In the genomic region with DNA sequence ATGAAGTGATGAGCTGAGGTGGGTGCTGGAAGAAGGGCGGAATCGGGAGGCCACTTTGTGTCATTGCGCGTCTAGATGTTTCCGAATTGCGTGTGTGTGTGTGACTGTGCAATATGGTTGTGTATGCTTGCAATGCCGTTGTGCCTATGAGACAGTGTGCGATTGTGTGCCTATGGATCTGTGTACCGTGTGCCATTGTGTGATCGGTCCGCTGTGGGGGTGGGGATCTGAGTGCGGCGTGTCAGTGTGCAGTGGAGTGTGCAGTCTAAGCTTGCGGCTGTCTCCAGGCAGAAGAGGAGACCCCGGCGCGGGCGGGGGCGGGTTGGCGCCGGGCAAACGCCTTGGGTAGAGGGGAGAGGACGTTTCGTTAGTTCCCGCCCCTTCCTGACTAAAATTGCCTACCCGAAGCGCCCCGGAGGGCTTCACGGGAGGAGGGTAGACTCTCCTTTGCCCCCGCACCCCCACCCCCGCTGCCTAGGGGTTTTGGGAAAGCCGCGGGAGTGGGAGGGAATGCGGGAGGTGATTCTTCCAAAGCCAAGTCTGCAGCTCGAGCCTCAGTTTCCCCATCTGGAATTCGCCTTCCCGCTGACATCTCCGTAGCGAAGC, we compare ENCODE assay signal across 2 cellular contexts.
TF ChIP-seq lines count a peak whose summit lies in the region.

No MANE protein-coding gene starts in this region.

TF ChIP-seq in liver, 16 proteins besides CTCF, POLR2A, EP300 and RAD21:
- no peak for TF ChIP-seq SP1 (IDR thresholded peaks at IDR 0.05)
- TF ChIP-seq HNF4A (conservative IDR thresholded peaks at IDR 0.05) = no peak
- TF ChIP-seq FOXA1 (IDR thresholded peaks at IDR 0.05) = no peak
- no peak for TF ChIP-seq GABPA (IDR thresholded peaks at IDR 0.05 in 1 of 2, conservative IDR thresholded peaks at IDR 0.05 in 1 of 2)
- no peak for TF ChIP-seq EGR1 (IDR thresholded peaks at IDR 0.05; ENCODE audit: low read depth in 2 of 2)
- TF ChIP-seq TAF1 (conservative IDR thresholded peaks at IDR 0.05) = no peak
- TF ChIP-seq, protein P1, sequence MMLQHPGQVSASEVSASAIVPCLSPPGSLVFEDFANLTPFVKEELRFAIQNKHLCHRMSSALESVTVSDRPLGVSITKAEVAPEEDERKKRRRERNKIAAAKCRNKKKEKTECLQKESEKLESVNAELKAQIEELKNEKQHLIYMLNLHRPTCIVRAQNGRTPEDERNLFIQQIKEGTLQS (IDR thresholded peaks at IDR 0.05) = no peak
- TF ChIP-seq FOXA2 (IDR thresholded peaks at IDR 0.05) = no peak
- TF ChIP-seq NR2F2 (IDR thresholded peaks at IDR 0.05) = no peak
- TF ChIP-seq HNF4G (IDR thresholded peaks at IDR 0.05) = no peak
- TF ChIP-seq JUND (IDR thresholded peaks at IDR 0.05) = no peak
- no peak for TF ChIP-seq YY1 (IDR thresholded peaks at IDR 0.05)

TF ChIP-seq in HepG2, 621 proteins besides CTCF, POLR2A, EP300 and RAD21:
- TF ChIP-seq ATF4 (CRISPR knock-in tag; IDR thresholded peaks at IDR 0.05) = no peak
- TF ChIP-seq ZBTB33 (CRISPR knock-in tag; IDR thresholded peaks at IDR 0.05) = no peak
- TF ChIP-seq, protein P2, sequence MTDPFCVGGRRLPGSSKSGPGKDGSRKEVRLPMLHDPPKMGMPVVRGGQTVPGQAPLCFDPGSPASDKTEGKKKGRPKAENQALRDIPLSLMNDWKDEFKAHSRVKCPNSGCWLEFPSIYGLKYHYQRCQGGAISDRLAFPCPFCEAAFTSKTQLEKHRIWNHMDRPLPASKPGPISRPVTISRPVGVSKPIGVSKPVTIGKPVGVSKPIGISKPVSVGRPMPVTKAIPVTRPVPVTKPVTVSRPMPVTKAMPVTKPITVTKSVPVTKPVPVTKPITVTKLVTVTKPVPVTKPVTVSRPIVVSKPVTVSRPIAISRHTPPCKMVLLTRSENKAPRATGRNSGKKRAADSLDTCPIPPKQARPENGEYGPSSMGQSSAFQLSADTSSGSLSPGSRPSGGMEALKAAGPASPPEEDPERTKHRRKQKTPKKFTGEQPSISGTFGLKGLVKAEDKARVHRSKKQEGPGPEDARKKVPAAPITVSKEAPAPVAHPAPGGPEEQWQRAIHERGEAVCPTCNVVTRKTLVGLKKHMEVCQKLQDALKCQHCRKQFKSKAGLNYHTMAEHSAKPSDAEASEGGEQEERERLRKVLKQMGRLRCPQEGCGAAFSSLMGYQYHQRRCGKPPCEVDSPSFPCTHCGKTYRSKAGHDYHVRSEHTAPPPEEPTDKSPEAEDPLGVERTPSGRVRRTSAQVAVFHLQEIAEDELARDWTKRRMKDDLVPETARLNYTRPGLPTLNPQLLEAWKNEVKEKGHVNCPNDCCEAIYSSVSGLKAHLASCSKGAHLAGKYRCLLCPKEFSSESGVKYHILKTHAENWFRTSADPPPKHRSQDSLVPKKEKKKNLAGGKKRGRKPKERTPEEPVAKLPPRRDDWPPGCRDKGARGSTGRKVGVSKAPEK (CRISPR knock-in tag; IDR thresholded peaks at IDR 0.05; ENCODE audit: borderline replicate concordance) = no peak
- no peak for TF ChIP-seq ZNF772 (CRISPR knock-in tag; IDR thresholded peaks at IDR 0.05)
- TF ChIP-seq GATA4 (IDR thresholded peaks at IDR 0.05; ENCODE audit: borderline replicate concordance, low read depth) = no peak
- no peak for TF ChIP-seq FOXC1 (CRISPR knock-in tag; IDR thresholded peaks at IDR 0.05; ENCODE audit: borderline replicate concordance)
- TF ChIP-seq MTA1 (CRISPR knock-in tag; IDR thresholded peaks at IDR 0.05; ENCODE audit: borderline replicate concordance) = no peak
- no peak for TF ChIP-seq TEAD2 (CRISPR knock-in tag; IDR thresholded peaks at IDR 0.05)
- no peak for TF ChIP-seq ZNF740 (CRISPR knock-in tag; IDR thresholded peaks at IDR 0.05)
- no peak for TF ChIP-seq ZGPAT (CRISPR knock-in tag; IDR thresholded peaks at IDR 0.05)
- TF ChIP-seq, protein P3, sequence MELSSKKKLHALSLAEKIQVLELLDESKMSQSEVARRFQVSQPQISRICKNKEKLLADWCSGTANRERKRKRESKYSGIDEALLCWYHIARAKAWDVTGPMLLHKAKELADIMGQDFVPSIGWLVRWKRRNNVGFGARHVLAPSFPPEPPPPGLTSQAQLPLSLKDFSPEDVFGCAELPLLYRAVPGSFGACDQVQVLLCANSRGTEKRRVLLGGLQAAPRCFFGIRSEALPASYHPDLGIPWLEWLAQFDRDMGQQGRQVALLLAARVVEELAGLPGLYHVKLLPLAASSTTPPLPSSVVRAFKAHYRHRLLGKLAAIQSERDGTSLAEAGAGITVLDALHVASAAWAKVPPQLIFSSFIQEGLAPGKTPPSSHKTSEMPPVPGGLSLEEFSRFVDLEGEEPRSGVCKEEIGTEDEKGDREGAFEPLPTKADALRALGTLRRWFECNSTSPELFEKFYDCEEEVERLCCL (CRISPR knock-in tag; IDR thresholded peaks at IDR 0.05; ENCODE audit: borderline replicate concordance) = no peak
- TF ChIP-seq, protein P4, sequence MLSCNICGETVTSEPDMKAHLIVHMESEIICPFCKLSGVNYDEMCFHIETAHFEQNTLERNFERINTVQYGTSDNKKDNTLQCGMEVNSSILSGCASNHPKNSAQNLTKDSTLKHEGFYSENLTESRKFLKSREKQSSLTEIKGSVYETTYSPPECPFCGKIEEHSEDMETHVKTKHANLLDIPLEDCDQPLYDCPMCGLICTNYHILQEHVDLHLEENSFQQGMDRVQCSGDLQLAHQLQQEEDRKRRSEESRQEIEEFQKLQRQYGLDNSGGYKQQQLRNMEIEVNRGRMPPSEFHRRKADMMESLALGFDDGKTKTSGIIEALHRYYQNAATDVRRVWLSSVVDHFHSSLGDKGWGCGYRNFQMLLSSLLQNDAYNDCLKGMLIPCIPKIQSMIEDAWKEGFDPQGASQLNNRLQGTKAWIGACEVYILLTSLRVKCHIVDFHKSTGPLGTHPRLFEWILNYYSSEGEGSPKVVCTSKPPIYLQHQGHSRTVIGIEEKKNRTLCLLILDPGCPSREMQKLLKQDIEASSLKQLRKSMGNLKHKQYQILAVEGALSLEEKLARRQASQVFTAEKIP (CRISPR knock-in tag; IDR thresholded peaks at IDR 0.05; ENCODE audit: borderline replicate concordance) = no peak
- TF ChIP-seq AKAP8 (CRISPR knock-in tag; IDR thresholded peaks at IDR 0.05) = no peak
- no peak for TF ChIP-seq HDAC1 (CRISPR knock-in tag; IDR thresholded peaks at IDR 0.05)
- no peak for TF ChIP-seq DBP (CRISPR knock-in tag; IDR thresholded peaks at IDR 0.05; ENCODE audit: not compliant biosample characterization)
- TF ChIP-seq ZNF788 (CRISPR knock-in tag; IDR thresholded peaks at IDR 0.05; ENCODE audit: borderline replicate concordance) = no peak
- TF ChIP-seq ZNF776 (CRISPR knock-in tag; IDR thresholded peaks at IDR 0.05) = no peak
- no peak for TF ChIP-seq ZNF570 (CRISPR knock-in tag; IDR thresholded peaks at IDR 0.05; ENCODE audit: borderline replicate concordance)
- TF ChIP-seq ETS1 (CRISPR knock-in tag; IDR thresholded peaks at IDR 0.05) = no peak
- no peak for TF ChIP-seq BHLHE40 (IDR thresholded peaks at IDR 0.05; ENCODE audit: low read length)
